Comparison of ENCODE assay signal across 22 cellular contexts in the genomic region with DNA sequence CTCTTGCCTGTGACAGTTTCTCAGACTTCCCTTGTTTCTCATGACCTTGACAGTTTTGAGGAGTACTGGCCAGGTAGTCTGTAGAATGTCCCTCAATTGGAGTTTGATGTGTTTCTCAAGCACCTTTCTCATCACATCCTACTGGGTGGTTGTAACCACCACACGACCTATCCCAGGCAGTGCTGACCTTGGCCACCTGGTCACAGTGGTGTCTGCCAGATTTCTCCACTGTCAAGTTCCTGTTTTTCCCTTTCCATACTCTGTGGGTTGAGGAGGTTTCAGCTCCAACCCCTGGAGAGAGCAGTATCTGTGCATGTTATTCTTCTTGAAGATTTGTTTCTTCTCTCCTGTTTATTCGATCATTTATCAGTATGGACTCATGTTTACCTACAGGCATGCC.
"Had no signal": no experiment of that assay in that cellular context is flagged by ENCODE, and none has a peak within 500 bp of the region (broad histone marks: within the 10 kb centered on the region; RNA-seq: fewer than 3 reads in every experiment).

No MANE protein-coding gene starts in this region.

- DNase-seq: activated CD4-positive, alpha-beta memory T cell treated with anti-CD3 and anti-CD28 coated beads for 36 hours; activated CD4-positive, alpha-beta T cell treated with anti-CD3 and anti-CD28 coated beads for 36 hours; activated effector memory CD4-positive, alpha-beta T cell treated with anti-CD3 and anti-CD28 coated beads, Interleukin-2, amount 50 U/mL, for 16 hours; activated T-cell treated with anti-CD3 and anti-CD28 coated beads, Interleukin-2, amount 50 U/mL, for 4 hours; amniotic stem cell; dermis blood vessel endothelial cell; effector memory CD8-positive, alpha-beta T cell; foreskin keratinocyte; glutamatergic neuron; hypothalamus; left lung; occipital lobe; posterior cingulate gyrus; stimulated activated CD4-positive, alpha-beta T cell treated with anti-CD3 and anti-CD28 coated beads, Interleukin-2, amount 100 ng/mL, for 24 hours; stimulated activated naive CD8-positive, alpha-beta T cell treated with anti-CD3 and anti-CD28 coated beads, Interleukin-15, Interleukin-2, amounts not matched to agents 100 U/mL and 50 U/mL, for 24 hours; substantia nigra; tibial artery had no signal

- H3K27me3 ChIP-seq: cardiac muscle cell, foreskin keratinocyte, left lung, tibial artery had no signal

- H3K9me3 ChIP-seq: left lung, tibial artery had no signal

- FAIRE-seq: keratinocyte, TTC549 had no signal

- H3K4me3 Mint-ChIP-seq: activated CD4-positive, alpha-beta memory T cell treated with anti-CD3 and anti-CD28 coated beads for 36 hours; activated CD4-positive, alpha-beta T cell treated with anti-CD3 and anti-CD28 coated beads for 36 hours; activated T-cell treated with anti-CD3 and anti-CD28 coated beads, Interleukin-2, amount 50 U/mL, for 4 hours; effector memory CD8-positive, alpha-beta T cell had no signal

- H3K27me3 Mint-ChIP-seq: activated CD4-positive, alpha-beta memory T cell treated with anti-CD3 and anti-CD28 coated beads for 36 hours; activated CD4-positive, alpha-beta T cell treated with anti-CD3 and anti-CD28 coated beads for 36 hours; effector memory CD8-positive, alpha-beta T cell had no signal

- H3K27ac Mint-ChIP-seq: activated CD4-positive, alpha-beta memory T cell treated with anti-CD3 and anti-CD28 coated beads for 36 hours; activated CD4-positive, alpha-beta T cell treated with anti-CD3 and anti-CD28 coated beads for 36 hours; activated naive CD4-positive, alpha-beta T cell treated with anti-CD3 and anti-CD28 coated beads, Interleukin-2, amount 50 U/mL, for 72 hours; effector memory CD8-positive, alpha-beta T cell had no signal

- H3K27ac ChIP-seq: cardiac muscle cell, epithelial cell of prostate, foreskin keratinocyte, left lung, tibial artery had no signal

- H3K9me3 Mint-ChIP-seq: activated CD4-positive, alpha-beta memory T cell treated with anti-CD3 and anti-CD28 coated beads for 36 hours; activated naive CD4-positive, alpha-beta T cell treated with anti-CD3 and anti-CD28 coated beads, Interleukin-2, amount 50 U/mL, for 72 hours; activated T-cell treated with anti-CD3 and anti-CD28 coated beads, Interleukin-2, amount 50 U/mL, for 4 hours; effector memory CD8-positive, alpha-beta T cell had no signal

- H3K4me3 ChIP-seq: cardiac muscle cell, left lung, tibial artery had no signal

- ATAC-seq: activated CD4-positive, alpha-beta T cell treated with anti-CD3 and anti-CD28 coated beads for 36 hours; activated naive CD4-positive, alpha-beta T cell treated with anti-CD3 and anti-CD28 coated beads, Interleukin-2, amount 50 U/mL, for 72 hours; activated T-cell treated with anti-CD3 and anti-CD28 coated beads, Interleukin-2, amount 50 U/mL, for 4 hours; effector memory CD8-positive, alpha-beta T cell; foreskin keratinocyte; left lung; stimulated activated naive CD8-positive, alpha-beta T cell treated with anti-CD3 and anti-CD28 coated beads, Interleukin-15, Interleukin-2, amounts not matched to agents 100 U/mL and 50 U/mL, for 24 hours had no signal

- H3K4me1 ChIP-seq: foreskin keratinocyte, left lung, tibial artery had no signal
